In the genomic region with DNA sequence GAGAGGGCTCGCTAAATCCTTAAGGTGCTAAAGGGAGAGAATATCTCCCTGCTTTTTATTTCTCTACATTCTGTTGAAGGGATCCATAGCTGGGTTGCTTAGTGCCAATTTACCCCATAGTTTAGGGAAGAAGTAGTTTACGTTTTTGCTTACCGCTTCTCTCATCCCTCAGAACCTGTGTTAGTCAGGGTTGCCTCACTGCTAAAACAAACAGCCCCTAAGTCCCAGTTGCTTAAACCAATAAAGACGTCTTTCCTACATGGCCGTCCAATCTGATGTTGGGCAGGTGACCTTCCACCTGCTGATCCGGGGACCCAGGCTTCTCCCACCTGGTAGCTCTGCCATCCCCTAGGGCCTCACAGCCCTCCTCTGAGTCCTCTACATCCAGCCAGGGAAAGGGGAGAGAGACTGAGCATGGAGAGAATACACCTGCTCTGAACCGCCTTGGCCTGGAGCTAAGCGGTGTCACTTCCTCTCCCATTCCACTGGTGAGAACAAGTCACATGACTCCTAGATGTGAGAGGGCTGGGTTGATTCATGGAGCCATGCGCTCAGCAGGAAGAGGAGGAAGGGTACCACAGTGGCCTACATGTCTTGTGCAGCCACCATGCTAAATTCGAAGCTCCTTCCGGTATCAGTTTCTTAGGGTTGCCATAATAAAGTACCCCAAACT, we compare ENCODE assay signal across 19 cellular contexts. TPM values are rescaled to one million over a fixed set of nuclear protein-coding genes. Genes with fewer than 3 reads are reported as not detected.
"Had no signal": no experiment of that assay in that cellular context is flagged by ENCODE, and none has a peak within 500 bp of the region (broad histone marks: within the 10 kb centered on the region; RNA-seq: fewer than 3 reads in every experiment).

No MANE protein-coding gene starts in this region.

- DNase-seq: activated B cell treated with CpG ODN at 0.5 μM for 24 hours; activated CD4-positive, alpha-beta T cell treated with anti-CD3 and anti-CD28 coated beads for 1 hour; activated CD4-positive, alpha-beta T cell treated with anti-CD3 and anti-CD28 coated beads, Interleukin-2, amount 50 U/mL, for 1 hour; activated CD8-positive, alpha-beta memory T cell treated with anti-CD3 and anti-CD28 coated beads, Interleukin-2, amount 50 U/mL, for 48 hours; activated CD8-positive, alpha-beta T cell treated with anti-CD3 and anti-CD28 coated beads, Interleukin-2, amount 10 ng/mL, durations not matched to agents 7 days and 5 days; activated T-cell treated with anti-CD3 and anti-CD28 coated beads, Interleukin-2, amount 50 U/mL, for 1 hour; caudate nucleus; MG63; NCI-H1105 treated with DMSO at 0.1 percent for 48 hours; NCI-H1436 treated with DMSO at 0.1 percent for 48 hours; NCI-H1930; NCI-H510A treated with DMSO at 0.1 percent for 48 hours; PC-3; SHP77 treated with DMSO at 0.1 percent for 48 hours; T-helper 17 cell; T-helper 9 cell had no signal

- H3K27ac Mint-ChIP-seq: activated B cell treated with CpG ODN at 0.5 μM for 24 hours; activated CD8-positive, alpha-beta T cell treated with anti-CD3 and anti-CD28 coated beads, Interleukin-2, amount 10 ng/mL, durations not matched to agents 7 days and 5 days; activated naive CD4-positive, alpha-beta T cell treated with anti-CD3 and anti-CD28 coated beads, Interleukin-2, amount 50 U/mL, for 24 hours; T-helper 17 cell had no signal

- H3K27me3 Mint-ChIP-seq: activated B cell treated with CpG ODN at 0.5 μM for 24 hours; activated naive CD4-positive, alpha-beta T cell treated with anti-CD3 and anti-CD28 coated beads, Interleukin-2, amount 50 U/mL, for 24 hours; T-helper 17 cell had no signal

- H3K9me3 ChIP-seq: breast epithelium, MG63 had no signal

- H3K36me3 Mint-ChIP-seq: activated naive CD4-positive, alpha-beta T cell treated with anti-CD3 and anti-CD28 coated beads, Interleukin-2, amount 50 U/mL, for 24 hours had no signal

- H3K4me3 Mint-ChIP-seq: activated B cell treated with CpG ODN at 0.5 μM for 24 hours; activated CD8-positive, alpha-beta T cell treated with anti-CD3 and anti-CD28 coated beads, Interleukin-2, amount 10 ng/mL, durations not matched to agents 7 days and 5 days; activated naive CD4-positive, alpha-beta T cell treated with anti-CD3 and anti-CD28 coated beads, Interleukin-2, amount 50 U/mL, for 24 hours; T-helper 17 cell had no signal

- H3K27ac ChIP-seq: breast epithelium, KMS-11 had no signal

- H3K4me3 ChIP-seq: breast epithelium, MG63 had no signal

- H3K4me1 Mint-ChIP-seq: activated naive CD4-positive, alpha-beta T cell treated with anti-CD3 and anti-CD28 coated beads, Interleukin-2, amount 50 U/mL, for 24 hours had no signal

- H3K36me3 ChIP-seq: breast epithelium, MG63 had no signal

- H3K9me3 Mint-ChIP-seq: activated B cell treated with CpG ODN at 0.5 μM for 24 hours; activated naive CD4-positive, alpha-beta T cell treated with anti-CD3 and anti-CD28 coated beads, Interleukin-2, amount 50 U/mL, for 24 hours had no signal

- H3K4me2 ChIP-seq: KMS-11 had no signal

- H3K4me1 ChIP-seq: breast epithelium had no signal

- ATAC-seq: activated CD8-positive, alpha-beta T cell treated with anti-CD3 and anti-CD28 coated beads, Interleukin-2, amount 10 ng/mL, durations not matched to agents 7 days and 5 days; PC-3; T-helper 17 cell had no signal

- H3K27me3 ChIP-seq: breast epithelium, MG63 had no signal

RNA-seq across cellular contexts. Expression of gene DNASE1L3, which starts 26.3 kb away (rescaled TPM):
- total RNA-seq: activated CD8-positive, alpha-beta T cell treated with anti-CD3 and anti-CD28 coated beads, Interleukin-2, amount 10 ng/mL, durations not matched to agents 7 days and 5 days had no signal
